7 cellular contexts compared by ENCODE assay signal in genomic region chrX:46529750-46530403, GRCh38. TPM values are rescaled to one million over a fixed set of nuclear protein-coding genes. Genes with fewer than 3 reads are reported as not detected.
DNase-seq lines count a peak whose midpoint lies in the region; ATAC-seq, FAIRE-seq and TF ChIP-seq lines count a peak whose summit lies in the region.
"Not testable (repeated sequence)": the region's sequence is repeated elsewhere in the genome, so short reads cannot be mapped to it uniquely, and the experiment has no call there.

No MANE protein-coding gene starts in this region.

- not testable (repeated sequence) for H3K27me3 ChIP-seq in BLaER1 treated with 17β-estradiol and CSF1 and Interleukin-3, amounts not matched to agents 10 nM and 100 nM; H1 (replicated peaks in 1 of 4; ENCODE audit: control insufficient read depth in 3 of 4, extremely low read depth in 1 of 4, insufficient read depth in 3 of 4, low read length in 3 of 4)

- H3K27me3 Mint-ChIP-seq in osteocyte (ENCODE audit: unreplicated experiment): not testable (repeated sequence)

- H3K36me3 ChIP-seq in BLaER1 treated with 17β-estradiol and CSF1 and Interleukin-3, amounts not matched to agents 10 nM and 100 nM: peaks cover 0 to 47% (median 14%) of the 10 kb centered on the region in 11 experiments; a peak in 17 of 22 replicates
- H3K36me3 ChIP-seq in H1 (ENCODE audit: control insufficient read depth in 2 of 4, insufficient read depth in 4 of 4, low read length in 3 of 4): not testable (repeated sequence)

- H3K23ac ChIP-seq in H1 (ENCODE audit: insufficient read length): not testable (repeated sequence)

- not testable (repeated sequence) for TF ChIP-seq POLR2A in H1 (IDR thresholded peaks at IDR 0.05; ENCODE audit: control extremely low read depth in 1 of 2, low read depth in 2 of 2, low read length in 2 of 2)

- not testable (repeated sequence) for H3K9me3 Mint-ChIP-seq in osteocyte (ENCODE audit: unreplicated experiment)

- not testable (repeated sequence) for H3K14ac ChIP-seq in H1 (ENCODE audit: insufficient read length)

- peaks cover 30 to 77% (median 63%) of the 10 kb centered on the region in 11 experiments for H3K9me3 ChIP-seq in BLaER1 treated with 17β-estradiol and CSF1 and Interleukin-3, amounts not matched to agents 10 nM and 100 nM (replicated peaks in 1 of 11)
- not testable (repeated sequence) for H3K9me3 ChIP-seq in H1 (ENCODE audit: insufficient read depth in 2 of 2, low read depth in 1 of 2, low read length in 1 of 2)

- H3K36me3 Mint-ChIP-seq in osteocyte (ENCODE audit: unreplicated experiment): not testable (repeated sequence)

- H4K91ac ChIP-seq in H1 (replicated peaks; ENCODE audit: insufficient read length, low read length): not testable (repeated sequence)

- not testable (repeated sequence) for H2AFZ ChIP-seq in H1 (ENCODE audit: low read length)

- not testable (repeated sequence) for H3K27ac Mint-ChIP-seq in osteocyte (ENCODE audit: unreplicated experiment)

- H3K4me3 Mint-ChIP-seq in osteocyte (ENCODE audit: unreplicated experiment): not testable (repeated sequence)

- FAIRE-seq in GM18507 (lab: Jason Lieb, UNC): peak; percentile 92
- FAIRE-seq in H1 (lab: Jason Lieb, UNC): peak; percentile 58

- H2AK5ac ChIP-seq in H1 (ENCODE audit: low read depth, low read length): not testable (repeated sequence)

- not testable (repeated sequence) for H3K4me1 Mint-ChIP-seq in osteocyte (ENCODE audit: unreplicated experiment)

- 89% methylated on average over 8 of the region's 12 CpGs; no CpG with 5 or more reads in 1 of the 2 experiments for WGBS in H1 (ENCODE audit: extremely low coverage in 1 of 2, insufficient coverage in 1 of 2, insufficient read length in 1 of 2, insufficient replicate concordance in 2 of 2, low coverage in 1 of 2, low lambda C conversion rate in 2 of 2, missing lambda C conversion rate in 1 of 2), 2 experiments

- not testable (repeated sequence) for H3K56ac ChIP-seq in H1 (replicated peaks; ENCODE audit: insufficient read length, low read depth, low read length)

- not testable (repeated sequence) for H3K4ac ChIP-seq in H1 (replicated peaks; ENCODE audit: insufficient read length, low read depth, low read length)

- DNase-seq in GM18507 (ENCODE audit: extremely low spot score, insufficient read length, low read depth); H1 (ENCODE audit: low read depth in 1 of 2, low spot score in 2 of 2): not testable (repeated sequence)
- DNase-seq in NCI-H69 (lab: John Stamatoyannopoulos, UW): peak; percentile 1
- peak; percentile 44 for DNase-seq in UCSD-AML1 (lab: John Stamatoyannopoulos, UW; ENCODE audit: unreplicated experiment)
- DNase-seq in osteocyte (ENCODE audit: extremely low spot score, unreplicated experiment): peak; percentile 73

- H3K23me2 ChIP-seq in H1 (ENCODE audit: low read depth, low read length): not testable (repeated sequence)

- not testable (repeated sequence) for TF ChIP-seq RAD21 in H1 (IDR thresholded peaks at IDR 0.05 in 1 of 2, conservative IDR thresholded peaks at IDR 0.05 in 1 of 2; ENCODE audit: low read depth in 2 of 2, low read length in 2 of 2)

- H2BK120ac ChIP-seq in H1 (replicated peaks; ENCODE audit: low read depth, low read length): not testable (repeated sequence)

- peak; percentile 63 for ATAC-seq in HG02885 (IDR thresholded peaks at IDR 0.05; ENCODE audit: poor library complexity, unreplicated experiment)

- not testable (repeated sequence) for H3K79me2 ChIP-seq in H1 (ENCODE audit: control insufficient read depth in 1 of 2, insufficient read depth in 2 of 2, low read length in 2 of 2)

- not testable (repeated sequence) for H3K79me1 ChIP-seq in H1 (ENCODE audit: low read depth, low read length)

- not testable (repeated sequence) for H2BK20ac ChIP-seq in H1 (ENCODE audit: low read length)

- not testable (repeated sequence) for H4K5ac ChIP-seq in H1 (ENCODE audit: insufficient read length, low read depth, low read length)

- H4K20me1 ChIP-seq in BLaER1 treated with 17β-estradiol and CSF1 and Interleukin-3, amounts not matched to agents 10 nM and 100 nM; H1 (replicated peaks in 1 of 2; ENCODE audit: control insufficient read depth in 1 of 2, insufficient read depth in 2 of 2, low read length in 2 of 2): not testable (repeated sequence)

- H4K8ac ChIP-seq in H1 (ENCODE audit: extremely low read depth, insufficient read depth, low read length): not testable (repeated sequence)

- TF ChIP-seq CTCF in H1 (IDR thresholded peaks at IDR 0.05; ENCODE audit: control extremely low read depth in 1 of 3, insufficient read depth in 1 of 3, low read depth in 1 of 3, low read length in 3 of 3); osteocyte (IDR thresholded peaks at IDR 0.05): not testable (repeated sequence)

- CTCF ChIA-PET in H1 (lab: Charles Lee; ENCODE audit: partially characterized antibody): not testable (repeated sequence)

- peaks cover 9 to 67% (median 36%) of the 10 kb centered on the region in 10 experiments for H3K4me1 ChIP-seq in BLaER1 treated with 17β-estradiol and CSF1 and Interleukin-3, amounts not matched to agents 10 nM and 100 nM
- not testable (repeated sequence) for H3K4me1 ChIP-seq in H1 (replicated peaks in 1 of 4; ENCODE audit: control insufficient read depth in 3 of 4, insufficient read depth in 4 of 4, low read length in 3 of 4)

- H3K4me2 ChIP-seq in BLaER1 treated with 17β-estradiol and CSF1 and Interleukin-3, amounts not matched to agents 10 nM and 100 nM: peak overlapping the region; percentile 44 to 76 (median 58); a peak in 21 of 22 replicates
- not testable (repeated sequence) for H3K4me2 ChIP-seq in H1 (ENCODE audit: insufficient read depth in 1 of 2, low read depth in 2 of 2, low read length in 2 of 2)

- not testable (repeated sequence) for H2BK12ac ChIP-seq in H1 (ENCODE audit: low read depth, low read length)

- H2BK15ac ChIP-seq in H1 (ENCODE audit: low read length): not testable (repeated sequence)

- POLR2A ChIA-PET in H1 (lab: Charles Lee; ENCODE audit: partially characterized antibody): not testable (repeated sequence)

- H3K4me3 ChIP-seq in BLaER1 treated with 17β-estradiol and CSF1 and Interleukin-3, amounts not matched to agents 10 nM and 100 nM; H1 (ENCODE audit: extremely low read depth in 1 of 4, insufficient read depth in 2 of 4, low read depth in 3 of 4, low read length in 4 of 4): not testable (repeated sequence)

- not testable (repeated sequence) for H2BK5ac ChIP-seq in H1 (ENCODE audit: low read depth, low read length)

- H3K18ac ChIP-seq in H1 (ENCODE audit: extremely low read depth, low read length): not testable (repeated sequence)

- peak overlapping the region in 9 of 11 experiments; percentile 14 to 70 (median 34); a peak in 13 of 22 replicates for H3K27ac ChIP-seq in BLaER1 treated with 17β-estradiol and CSF1 and Interleukin-3, amounts not matched to agents 10 nM and 100 nM
- not testable (repeated sequence) for H3K27ac ChIP-seq in H1 (ENCODE audit: low read depth, low read length)

- not testable (repeated sequence) for TF ChIP-seq EP300 in H1 (IDR thresholded peaks at IDR 0.05; ENCODE audit: borderline replicate concordance in 1 of 2, low read depth in 2 of 2, low read length in 2 of 2)

- peak overlapping the region in 6 of 11 experiments; percentile 6 to 64 (median 36); a peak in 7 of 22 replicates for H3K9ac ChIP-seq in BLaER1 treated with 17β-estradiol and CSF1 and Interleukin-3, amounts not matched to agents 10 nM and 100 nM
- H3K9ac ChIP-seq in H1 (replicated peaks in 1 of 4; ENCODE audit: extremely low read depth in 1 of 4, low read depth in 3 of 4, low read length in 3 of 4): not testable (repeated sequence)

RNA-seq across cellular contexts. Expression of gene ZNF674, which starts 15.3 kb away (rescaled TPM):
- 6.1 and 7.4 TPM in 2 replicates for total RNA-seq in H1 (2021; fragmentation: NEBNext Ultra II Directional; extraction: Animal tissue kit (Norgen Biotek cat#: 25700))
- 2.0 and 2.4 TPM in 2 replicates for polyA plus RNA-seq in H1 (2011; rRNA removed)
- 2.6 TPM for polyA plus RNA-seq in H1 (2011; cell fraction: cytosol; rRNA removed)
- polyA plus RNA-seq in H1 (2011; cell fraction: nucleus; rRNA removed): 6.5 TPM
- polyA plus RNA-seq in H1 (2012, experiment 1 of 2): 2.7 to 5.5 TPM (median 3.8 TPM) in 4 replicates
- 0.35 TPM for polyA plus RNA-seq in H1 (2012, experiment 2 of 2)
- 2.4 TPM for polyA plus RNA-seq in H1 (2013, experiment 1 of 2)
- polyA plus RNA-seq in H1 (2013, experiment 2 of 2): 2.6 TPM
- polyA minus RNA-seq in H1 (2011; rRNA and poly(A)+ RNA removed): 20.6 and 24.3 TPM in 2 replicates
- 4.2 TPM for polyA minus RNA-seq in H1 (2011; cell fraction: cytosol; rRNA and poly(A)+ RNA removed)
- polyA minus RNA-seq in H1 (2011; cell fraction: nucleus; rRNA and poly(A)+ RNA removed): 34.8 TPM
- total RNA-seq in osteocyte: 6.1 and 8.8 TPM in 2 replicates

RNA-seq across cellular contexts. Expression of gene CHST7, which starts 43.7 kb away (rescaled TPM):
- total RNA-seq in H1 (2021; fragmentation: NEBNext Ultra II Directional; extraction: Animal tissue kit (Norgen Biotek cat#: 25700)): 14.1 and 15.3 TPM in 2 replicates
- polyA plus RNA-seq in H1 (2011; rRNA removed): 7.9 and 9.4 TPM in 2 replicates
- 9.1 TPM for polyA plus RNA-seq in H1 (2011; cell fraction: cytosol; rRNA removed)
- polyA plus RNA-seq in H1 (2011; cell fraction: nucleus; rRNA removed): 7.4 TPM
- 6.3 to 9.9 TPM (median 9.5 TPM) in 4 replicates for polyA plus RNA-seq in H1 (2012, experiment 1 of 2)
- polyA plus RNA-seq in H1 (2012, experiment 2 of 2): 9.9 TPM
- 15.3 TPM for polyA plus RNA-seq in H1 (2013, experiment 1 of 2)
- polyA plus RNA-seq in H1 (2013, experiment 2 of 2): 16.6 TPM
- polyA minus RNA-seq in H1 (2011; rRNA and poly(A)+ RNA removed): 1.9 and 2.3 TPM in 2 replicates
- polyA minus RNA-seq in H1 (2011; cell fraction: cytosol; rRNA and poly(A)+ RNA removed): 10.1 TPM
- 11.3 TPM for polyA minus RNA-seq in H1 (2011; cell fraction: nucleus; rRNA and poly(A)+ RNA removed)
- 14.8 and 16.7 TPM in 2 replicates for total RNA-seq in osteocyte
